Comparison of ENCODE assay signal across 16 cellular contexts in the genomic region with DNA sequence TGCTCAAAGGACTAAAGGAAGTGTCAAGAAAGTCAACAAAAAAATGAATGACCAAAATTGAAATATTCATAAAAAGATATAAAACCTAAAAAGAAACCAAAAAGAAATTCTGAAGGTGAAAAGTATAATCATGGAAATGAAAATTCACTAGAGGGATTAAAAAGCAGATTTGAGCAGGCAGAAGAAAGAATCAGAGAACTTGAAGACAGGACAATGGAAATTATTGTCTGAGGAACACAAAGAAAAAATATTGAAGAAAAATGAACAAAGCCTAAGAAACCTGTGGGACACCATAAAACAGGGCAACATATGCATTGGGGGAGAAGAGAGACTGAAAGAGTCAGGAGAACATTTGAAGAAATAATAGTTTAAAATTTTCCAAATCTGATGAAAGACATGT. TPM values are rescaled to one million over a fixed set of nuclear protein-coding genes. Genes with fewer than 3 reads are reported as not detected.
DNase-seq lines count a peak whose midpoint lies in the region; ATAC-seq, FAIRE-seq and TF ChIP-seq lines count a peak whose summit lies in the region.
"Had no signal": no experiment of that assay in that cellular context is flagged by ENCODE, and none has a peak within 500 bp of the region (broad histone marks: within the 10 kb centered on the region; RNA-seq: fewer than 3 reads in every experiment).

No MANE protein-coding gene starts in this region.

- H3F3A ChIP-seq in SK-N-SH (replicated peaks; ENCODE audit: insufficient read depth), result no peaks in the 10 kb centered on the region

- DNase-seq in SK-N-SH (no peak), HFFc6 (no peak), pancreas (no peak), NCI-H128 (lab: John Stamatoyannopoulos, UW; ENCODE audit: unreplicated experiment) (no peak)
- no peak for DNase-seq in central memory CD8-positive, alpha-beta T cell (ENCODE audit: low spot score in 2 of 2)
- no peak for DNase-seq in effector CD8-positive, alpha-beta T cell (lab: John Stamatoyannopoulos, UW)
- DNase-seq in CD4-positive, alpha-beta memory T cell, result no peak
- DNase-seq: DMS53, GF-D8, GM23248 had no signal

- CTCF ChIA-PET in SK-N-SH (lab: Yijun Ruan, JAX), result no interaction called here
- CTCF ChIA-PET in CD4-positive, alpha-beta memory T cell (lab: Charles Lee; ENCODE audit: partially characterized antibody), result interaction anchor here (2.6 kb wide), 1 partner anchor 15 kb away, joined by 10 read pairs; no protein-coding TSS in a partner anchor

- ATAC-seq in SK-N-SH treated with all-trans-retinoic acid at 6 μM for 48 hours (no peak), pancreas (no peak)
- ATAC-seq in central memory CD8-positive, alpha-beta T cell (replicated peaks; ENCODE audit: extremely low read depth, poor library complexity, severe bottlenecking), result no peak
- ATAC-seq: HCT116 had no signal

- H3K4me1 Mint-ChIP-seq in HFFc6 (ENCODE audit: low read depth), result peaks cover 46% of the 10 kb centered on the region
- peaks cover 46% of the 10 kb centered on the region for H3K4me1 Mint-ChIP-seq in central memory CD8-positive, alpha-beta T cell
- peaks cover 12 to 22% (median 15%) of the 10 kb centered on the region in 4 donors for H3K4me1 Mint-ChIP-seq in CD4-positive, alpha-beta memory T cell

- H3K36me3 ChIP-seq in SK-N-SH (replicated peaks in 1 of 2; ENCODE audit: control insufficient read depth in 1 of 2, insufficient read depth in 2 of 2, low read length in 1 of 2) (peaks cover 0 to 7% of the 10 kb centered on the region in 2 experiments), pancreas (no peaks in the 10 kb centered on the region)
- no peaks in the 10 kb centered on the region for H3K36me3 ChIP-seq in CD4-positive, alpha-beta memory T cell (ENCODE audit: insufficient read depth, low read length)

- H3K9me2 ChIP-seq in SK-N-SH, result no peaks in the 10 kb centered on the region

- no peak for TF ChIP-seq EP300 in SK-N-SH (IDR thresholded peaks at IDR 0.05; ENCODE audit: borderline replicate concordance in 1 of 2, low read depth in 1 of 2, low read length in 1 of 2)

- H3K9ac ChIP-seq in SK-N-SH, result no peak overlapping the region
- H3K9ac ChIP-seq: GM23248 had no signal

- H3K27ac Mint-ChIP-seq in HFFc6, result peak overlapping the region; percentile 86; the same call in 1 of the 2 replicates
- H3K27ac Mint-ChIP-seq in central memory CD8-positive, alpha-beta T cell (ENCODE audit: low read depth), result peak overlapping the region; percentile 2
- H3K27ac Mint-ChIP-seq in CD4-positive, alpha-beta memory T cell, result no peak overlapping the region
- H3K27ac Mint-ChIP-seq: IgD-negative memory B cell had no signal

- POLR2A ChIA-PET in SK-N-SH (lab: Yijun Ruan, JAX), result no interaction called here
- POLR2A ChIA-PET in CD4-positive, alpha-beta memory T cell (lab: Charles Lee; ENCODE audit: partially characterized antibody), result no interaction called here

- no peak for TF ChIP-seq CTCF in SK-N-SH (IDR thresholded peaks at IDR 0.05)
- no peak for TF ChIP-seq CTCF in HFFc6 (IDR thresholded peaks at IDR 0.05)
- TF ChIP-seq CTCF in pancreas (IDR thresholded peaks at IDR 0.05), result no peak

- FAIRE-seq in pancreas (lab: Jason Lieb, UNC), result peak; percentile 64
- FAIRE-seq: H54 had no signal

- H3K4me1 ChIP-seq in SK-N-SH (ENCODE audit: control insufficient read depth in 1 of 2, insufficient read depth in 2 of 2, low read depth in 1 of 2, low read length in 1 of 2), result no peaks in the 10 kb centered on the region
- H3K4me1 ChIP-seq in pancreas, result peaks cover 0 to 4% (median 0%) of the 10 kb centered on the region in 3 donors
- peaks cover 16% of the 10 kb centered on the region for H3K4me1 ChIP-seq in CD4-positive, alpha-beta memory T cell (ENCODE audit: insufficient read depth, low read length)

- no peak for TF ChIP-seq RAD21 in SK-N-SH (IDR thresholded peaks at IDR 0.05; ENCODE audit: low read length)

- H3K9me3 Mint-ChIP-seq in HFFc6, result peaks cover 24% of the 10 kb centered on the region
- peaks cover 12% of the 10 kb centered on the region for H3K9me3 Mint-ChIP-seq in central memory CD8-positive, alpha-beta T cell
- H3K9me3 Mint-ChIP-seq in CD4-positive, alpha-beta memory T cell, result peaks cover 2 to 19% (median 16%) of the 10 kb centered on the region in 8 donors

- H3K36me3 Mint-ChIP-seq in HFFc6 (ENCODE audit: low read depth), result peaks cover 28% of the 10 kb centered on the region
- peaks cover 2% of the 10 kb centered on the region for H3K36me3 Mint-ChIP-seq in central memory CD8-positive, alpha-beta T cell (ENCODE audit: insufficient read depth)
- peaks cover 4 to 27% of the 10 kb centered on the region in 2 donors for H3K36me3 Mint-ChIP-seq in CD4-positive, alpha-beta memory T cell
- H3K36me3 Mint-ChIP-seq: IgD-negative memory B cell had no signal

- no peaks in the 10 kb centered on the region for H4K20me1 ChIP-seq in SK-N-SH (ENCODE audit: insufficient read depth)

- H3K4me3 ChIP-seq in SK-N-SH (ENCODE audit: low read depth in 2 of 2, low read length in 1 of 2), result no peak overlapping the region
- H3K4me3 ChIP-seq in pancreas, result no peak overlapping the region
- no peak overlapping the region for H3K4me3 ChIP-seq in CD4-positive, alpha-beta memory T cell (ENCODE audit: low read length in 2 of 2)
- H3K4me3 ChIP-seq: GM23248 had no signal

- H3K9me3 ChIP-seq in SK-N-SH (peaks cover 13% of the 10 kb centered on the region; the same call in 1 of the 2 replicates), pancreas (no peaks in the 10 kb centered on the region)
- peaks cover 0 to 7% of the 10 kb centered on the region in 2 donors for H3K9me3 ChIP-seq in CD4-positive, alpha-beta memory T cell (ENCODE audit: control insufficient read depth in 1 of 2, low read length in 2 of 2)

- no peak overlapping the region for H3K4me2 ChIP-seq in SK-N-SH

- peak overlapping the region; percentile 31; the same call in 1 of the 2 replicates for H3K4me3 Mint-ChIP-seq in HFFc6
- no peak overlapping the region for H3K4me3 Mint-ChIP-seq in central memory CD8-positive, alpha-beta T cell
- no peak overlapping the region for H3K4me3 Mint-ChIP-seq in CD4-positive, alpha-beta memory T cell
- H3K4me3 Mint-ChIP-seq: CD14-positive monocyte had no signal

- H3K27me3 Mint-ChIP-seq in HFFc6 (ENCODE audit: insufficient read depth), result no peaks in the 10 kb centered on the region
- H3K27me3 Mint-ChIP-seq in central memory CD8-positive, alpha-beta T cell, result no peaks in the 10 kb centered on the region
- H3K27me3 Mint-ChIP-seq in CD4-positive, alpha-beta memory T cell, result peaks cover 0 to 4% of the 10 kb centered on the region in 2 donors

- H3K27ac ChIP-seq in SK-N-SH (ENCODE audit: low read depth in 2 of 2, low read length in 1 of 2) (no peak overlapping the region), pancreas (no peak overlapping the region)
- no peak overlapping the region for H3K27ac ChIP-seq in CD4-positive, alpha-beta memory T cell (ENCODE audit: low read depth, low read length)
- H3K27ac ChIP-seq: 22Rv1, GM23248 had no signal

- intact Hi-C loops in pancreas (cut with DNase I), result no loop called here
- intact Hi-C loops in CD4-positive, alpha-beta memory T cell (cut with micrococcal nuclease), result no loop called here

- no peaks in the 10 kb centered on the region for H3K79me2 ChIP-seq in SK-N-SH (ENCODE audit: insufficient read depth)

- H3K27me3 ChIP-seq in SK-N-SH (ENCODE audit: insufficient read depth), result no peaks in the 10 kb centered on the region
- H3K27me3 ChIP-seq in pancreas, result no peaks in the 10 kb centered on the region
- H3K27me3 ChIP-seq in CD4-positive, alpha-beta memory T cell (ENCODE audit: insufficient read depth, low read length), result no peaks in the 10 kb centered on the region

- no peak overlapping the region for H2AFZ ChIP-seq in SK-N-SH (ENCODE audit: low read depth)
- H2AFZ ChIP-seq: GM23248 had no signal

TF ChIP-seq in SK-N-SH treated with all-trans-retinoic acid at 6 μM for 48 hours, 23 proteins besides CTCF, POLR2A, EP300 and RAD21 (continues in another document):
- TF ChIP-seq, protein P1, sequence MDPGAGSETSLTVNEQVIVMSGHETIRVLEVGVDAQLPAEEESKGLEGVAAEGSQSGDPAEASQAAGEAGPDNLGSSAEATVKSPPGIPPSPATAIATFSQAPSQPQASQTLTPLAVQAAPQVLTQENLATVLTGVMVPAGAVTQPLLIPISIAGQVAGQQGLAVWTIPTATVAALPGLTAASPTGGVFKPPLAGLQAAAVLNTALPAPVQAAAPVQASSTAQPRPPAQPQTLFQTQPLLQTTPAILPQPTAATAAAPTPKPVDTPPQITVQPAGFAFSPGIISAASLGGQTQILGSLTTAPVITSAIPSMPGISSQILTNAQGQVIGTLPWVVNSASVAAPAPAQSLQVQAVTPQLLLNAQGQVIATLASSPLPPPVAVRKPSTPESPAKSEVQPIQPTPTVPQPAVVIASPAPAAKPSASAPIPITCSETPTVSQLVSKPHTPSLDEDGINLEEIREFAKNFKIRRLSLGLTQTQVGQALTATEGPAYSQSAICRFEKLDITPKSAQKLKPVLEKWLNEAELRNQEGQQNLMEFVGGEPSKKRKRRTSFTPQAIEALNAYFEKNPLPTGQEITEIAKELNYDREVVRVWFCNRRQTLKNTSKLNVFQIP (CRISPR knock-in tag; IDR thresholded peaks at IDR 0.05; ENCODE audit: borderline replicate concordance, low read depth), result no peak
- TF ChIP-seq OSR1 (CRISPR knock-in tag; IDR thresholded peaks at IDR 0.05) (no peak), ESRRG (CRISPR knock-in tag; IDR thresholded peaks at IDR 0.05) (no peak)

TF ChIP-seq in SK-N-SH, 30 proteins besides CTCF, POLR2A, EP300 and RAD21 (continues in another document):
- TF ChIP-seq ELF1 (IDR thresholded peaks at IDR 0.05), result no peak
- no peak for TF ChIP-seq EZH2phosphoT487 (IDR thresholded peaks at IDR 0.05; ENCODE audit: borderline replicate concordance, low read depth)
- no peak for TF ChIP-seq SMC3 (IDR thresholded peaks at IDR 0.05; ENCODE audit: low read depth, low read length)
- TF ChIP-seq FOXM1 (IDR thresholded peaks at IDR 0.05; ENCODE audit: low read depth), result no peak
- no peak for TF ChIP-seq RCOR1 (IDR thresholded peaks at IDR 0.05; ENCODE audit: low read length)
- no peak for TF ChIP-seq NRF1 (IDR thresholded peaks at IDR 0.05; ENCODE audit: low read depth, low read length)
- TF ChIP-seq MEF2A (IDR thresholded peaks at IDR 0.05; ENCODE audit: borderline replicate concordance, low read depth), result no peak
- TF ChIP-seq, protein P2, sequence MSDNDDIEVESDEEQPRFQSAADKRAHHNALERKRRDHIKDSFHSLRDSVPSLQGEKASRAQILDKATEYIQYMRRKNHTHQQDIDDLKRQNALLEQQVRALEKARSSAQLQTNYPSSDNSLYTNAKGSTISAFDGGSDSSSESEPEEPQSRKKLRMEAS (IDR thresholded peaks at IDR 0.05; ENCODE audit: low read depth), result no peak
- no peak for TF ChIP-seq NFIC (IDR thresholded peaks at IDR 0.05; ENCODE audit: borderline replicate concordance)

RNA-seq across cellular contexts. Expression of a gene that starts 9.9 kb away (rescaled TPM):
- polyA plus RNA-seq in SK-N-SH (2012; rRNA removed) (11.4 and 14.5 TPM in 2 replicates), pancreas (10 to 100 TPM; 10.1 to 13.0 TPM)
- 4.0 and 5.2 TPM in 2 replicates for polyA plus RNA-seq in SK-N-SH (2012; cell fraction: cytosol; rRNA removed)
- polyA plus RNA-seq in SK-N-SH (2012; cell fraction: nucleus; rRNA removed), result 140 and 311 TPM in 2 replicates
- 10 to 100 TPM; 12.0 to 53.5 (median 48.2) TPM for total RNA-seq in HFFc6 (2021; fragmentation: NEBNext Ultra II Directional; extraction: Animal tissue kit (Norgen Biotek cat#: 25700))
- 10 to 100 TPM in 3 of 6 donors, 1 to 10 TPM in 3; 3.1 to 45.2 (median 8.5) TPM for total RNA-seq in pancreas
- 1 to 10 TPM; 7.2 TPM for total RNA-seq in CD4-positive, alpha-beta memory T cell
- 1 to 10 TPM; 5.4 to 8.4 TPM for polyA plus RNA-seq in CD4-positive, alpha-beta memory T cell

Comparison
In these comparisons a context has a peak if more than half of its experiments do, and no peak if none do; other contexts are left out.
1. H3K27ac Mint-ChIP-seq: peak in HFFc6 (single experiment) and central memory CD8-positive, alpha-beta T cell (single experiment); none in CD4-positive, alpha-beta memory T cell (0 of 7).